ENCODE assay signal across 1 cellular context in genomic region chr16:85799497-85800320, GRCh38.
TF ChIP-seq lines count a peak whose summit lies in the region.

TSS of gene COX4I1 (plus strand) at chr16:85799695. CDS start at chr16:85801206, 1,511 bp downstream.
TSS of gene EMC8 (minus strand) at chr16:85799544. CDS start at chr16:85799295, 249 bp downstream.

TF ChIP-seq in GM23338, 12 proteins besides CTCF, POLR2A, EP300 and RAD21 (continued from another document):
- no peak for TF ChIP-seq REST (IDR thresholded peaks at IDR 0.05; ENCODE audit: unreplicated experiment)
